22 cellular contexts compared by ENCODE assay signal in genomic region chr3:117754058-117754457, GRCh38.
"Had no signal": no experiment of that assay in that cellular context is flagged by ENCODE, and none has a peak within 500 bp of the region (broad histone marks: within the 10 kb centered on the region; RNA-seq: fewer than 3 reads in every experiment).

No MANE protein-coding gene starts in this region.

- H3K36me3 Mint-ChIP-seq: mesothelial cell of epicardium had no signal

- DNase-seq: cortex of kidney; effector CD8-positive, alpha-beta T cell; effector memory CD8-positive, alpha-beta T cell; endodermal cell; erythroblast; esophagus squamous epithelium; foreskin fibroblast; foreskin melanocyte; gastrocnemius medialis; glutamatergic neuron; head of caudate nucleus; heart right ventricle; hippocampal formation; left cardiac atrium; left ventricle myocardium inferior; lower lobe of right lung; mesenchymal stem cell; mucosa of descending colon had no signal

- H3K9me3 Mint-ChIP-seq: dendritic cell treated with granulocyte-macrophage colony-stimulating factor and Interleukin-4, amounts not matched to agents 40 ng/mL and 50 ng/mL, for 4 days; endodermal cell; mesothelial cell of epicardium had no signal

- H3K4me3 Mint-ChIP-seq: dendritic cell treated with granulocyte-macrophage colony-stimulating factor and Interleukin-4, amounts not matched to agents 40 ng/mL and 50 ng/mL, for 4 days; effector memory CD8-positive, alpha-beta T cell; endodermal cell; mesothelial cell of epicardium had no signal

- H3K27ac Mint-ChIP-seq: dendritic cell treated with granulocyte-macrophage colony-stimulating factor and Interleukin-4, amounts not matched to agents 40 ng/mL and 50 ng/mL, for 4 days; effector memory CD8-positive, alpha-beta T cell; endodermal cell; mesothelial cell of epicardium had no signal

- ATAC-seq: effector memory CD8-positive, alpha-beta T cell; esophagus mucosa; gastrocnemius medialis; heart right ventricle; left cardiac atrium; lower lobe of right lung; mucosa of descending colon had no signal

- H3K27me3 ChIP-seq: esophagus squamous epithelium, gastrocnemius medialis, heart right ventricle had no signal

- H3K36me3 ChIP-seq: esophagus squamous epithelium, gastrocnemius medialis, heart right ventricle, left ventricle myocardium inferior, lower lobe of right lung had no signal

- H3K9me3 ChIP-seq: esophagus squamous epithelium, gastrocnemius medialis, heart right ventricle, left ventricle myocardium inferior, lower lobe of right lung, mucosa of descending colon had no signal

- H3K4me3 ChIP-seq: esophagus squamous epithelium, gastrocnemius medialis, heart right ventricle, left ventricle myocardium inferior, lower lobe of right lung, mucosa of descending colon had no signal

- H3K4me1 ChIP-seq: esophagus squamous epithelium, gastrocnemius medialis, heart right ventricle, left ventricle myocardium inferior, lower lobe of right lung had no signal

- H3K27ac ChIP-seq: epithelial cell of prostate, esophagus squamous epithelium, gastrocnemius medialis, heart right ventricle, left ventricle myocardium inferior, lower lobe of right lung had no signal

- H3K27me3 Mint-ChIP-seq: dendritic cell treated with granulocyte-macrophage colony-stimulating factor and Interleukin-4, amounts not matched to agents 40 ng/mL and 50 ng/mL, for 4 days; effector memory CD8-positive, alpha-beta T cell had no signal
